ENCODE assay signal across 20 cellular contexts in the genomic region with DNA sequence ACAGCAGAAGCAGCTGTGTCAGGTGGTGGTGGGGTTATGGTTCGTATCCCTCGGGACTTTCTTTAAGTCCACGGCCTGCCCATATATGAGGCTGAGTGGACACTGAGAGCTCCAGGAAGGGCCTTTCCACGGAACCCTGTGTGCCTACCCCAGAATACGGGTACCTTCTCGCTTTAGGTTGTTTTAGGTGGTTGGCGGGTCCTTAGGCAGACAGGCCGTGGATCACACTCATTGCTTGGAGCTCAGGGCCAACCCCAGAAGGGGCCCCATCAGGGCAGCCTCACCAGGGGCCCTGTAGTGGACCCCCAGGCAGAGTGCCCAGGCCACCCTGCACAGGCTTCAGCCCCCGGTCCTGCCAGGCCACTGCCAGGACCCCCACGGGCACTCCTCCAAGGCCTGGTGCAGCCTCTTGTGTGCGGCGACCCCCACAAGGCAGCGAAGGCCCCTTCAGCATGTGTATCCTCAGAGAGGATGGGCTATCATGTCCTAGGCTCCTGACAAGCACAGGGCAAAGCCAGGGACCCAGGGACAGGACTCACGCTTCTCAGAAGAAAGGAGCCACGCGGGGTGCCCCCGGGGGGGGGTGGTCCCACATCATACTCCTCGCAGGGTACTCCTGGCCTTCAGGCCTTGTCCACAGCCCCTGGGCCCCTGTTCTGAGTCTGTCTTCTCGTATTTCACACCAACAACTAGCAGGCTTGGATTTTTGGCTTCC.
DNase-seq lines count a peak whose midpoint lies in the region; ATAC-seq and TF ChIP-seq lines count a peak whose summit lies in the region.
"Had no signal": no experiment of that assay in that cellular context is flagged by ENCODE, and none has a peak within 500 bp of the region (broad histone marks: within the 10 kb centered on the region; RNA-seq: fewer than 3 reads in every experiment).

No MANE protein-coding gene starts in this region.

- 93 to 96% methylated on average over 18 to 19 of the region's 19 CpGs for WGBS in lung, 2 donors
- 94% methylated on average over 9 of the region's 19 CpGs for WGBS in suprapubic skin

- peaks cover 25% of the 10 kb centered on the region for H3K36me3 ChIP-seq in RWPE2 (ENCODE audit: low read depth)
- peaks cover 0 to 8% of the 10 kb centered on the region in 2 donors for H3K36me3 ChIP-seq in lung (ENCODE audit: control insufficient read depth in 2 of 2, insufficient read depth in 2 of 2, low read length in 2 of 2)
- peaks cover 53% of the 10 kb centered on the region for H3K36me3 ChIP-seq in suprapubic skin
- H3K36me3 ChIP-seq: brain microvascular endothelial cell had no signal

- H3K27ac ChIP-seq in RWPE2 (ENCODE audit: poor library complexity, severe bottlenecking) (no peak overlapping the region), lung (ENCODE audit: low read depth in 1 of 2, low read length in 1 of 2) (no peak overlapping the region), suprapubic skin (no peak overlapping the region)
- H3K27ac ChIP-seq: brain microvascular endothelial cell had no signal

- H3K9me3 ChIP-seq in RWPE2 (ENCODE audit: severe bottlenecking) (no peaks in the 10 kb centered on the region), lung (ENCODE audit: control insufficient read depth in 2 of 2, insufficient read depth in 1 of 2, low read length in 1 of 2) (no peaks in the 10 kb centered on the region), suprapubic skin (no peaks in the 10 kb centered on the region)

- no peak for TF ChIP-seq POLR2A in suprapubic skin (IDR thresholded peaks at IDR 0.05)

- no peak for TF ChIP-seq CTCF in RWPE2 (IDR thresholded peaks at IDR 0.05; ENCODE audit: poor library complexity, severe bottlenecking)
- no peak for TF ChIP-seq CTCF in lung (IDR thresholded peaks at IDR 0.05; ENCODE audit: control extremely low read depth, extremely low read depth)
- TF ChIP-seq CTCF in suprapubic skin (IDR thresholded peaks at IDR 0.05), result no peak

- no peak for ATAC-seq in RWPE2 (ENCODE audit: low read depth)
- ATAC-seq in lung (ENCODE audit: insufficient read depth, low FRiP score), result no peak
- ATAC-seq in activated CD4-positive, CD25-positive, alpha-beta regulatory T cell treated with anti-CD3 and anti-CD28 coated beads, Interleukin-2, amount 50 U/mL, for 24 hours, result no peak

- DNase-seq in activated CD8-positive, alpha-beta memory T cell treated with anti-CD3 and anti-CD28 coated beads for 24 hours, result peak; percentile 49
- DNase-seq in activated CD8-positive, alpha-beta memory T cell treated with anti-CD3 and anti-CD28 coated beads, Interleukin-2, amount 50 U/mL, for 4 hours, result no peak
- DNase-seq in RWPE2 (ENCODE audit: low spot score) (peak; percentile 71), lung (ENCODE audit: low spot score) (peak; percentile 26), suprapubic skin (ENCODE audit: low spot score in 2 of 2) (peak; percentile 49 to 74), NCI-H2081 (lab: John Stamatoyannopoulos, UW) (no peak), hippocampal formation (lab: John Stamatoyannopoulos, UW) (no peak)
- DNase-seq: activated CD4-positive, CD25-positive, alpha-beta regulatory T cell treated with anti-CD3 and anti-CD28 coated beads, Interleukin-2, amount 50 U/mL, for 72 hours; activated naive CD4-positive, alpha-beta T cell treated with anti-CD3 and anti-CD28 coated beads for 36 hours; brain microvascular endothelial cell; effector memory CD4-positive, alpha-beta T cell; foreskin fibroblast; kidney glomerular epithelial cell; NCI-H1092 treated with DMSO at 0.1 percent for 48 hours; NCI-H1930; NCI-H526; nucleus accumbens; retina; T-helper 1 cell had no signal

- no peak for TF ChIP-seq EP300 in suprapubic skin (IDR thresholded peaks at IDR 0.05)

- no peaks in the 10 kb centered on the region for H3K27me3 ChIP-seq in RWPE2 (ENCODE audit: insufficient read depth, poor library complexity, severe bottlenecking)
- no peaks in the 10 kb centered on the region for H3K27me3 ChIP-seq in lung (ENCODE audit: control insufficient read depth, insufficient read depth)
- H3K27me3 ChIP-seq in suprapubic skin, result no peaks in the 10 kb centered on the region
- H3K27me3 ChIP-seq: brain microvascular endothelial cell had no signal

- H3K4me1 ChIP-seq in RWPE2 (ENCODE audit: insufficient read depth, poor library complexity, severe bottlenecking) (no peaks in the 10 kb centered on the region), lung (ENCODE audit: control insufficient read depth in 2 of 2, insufficient read depth in 2 of 2, low read length in 2 of 2) (peaks cover 0 to 6% of the 10 kb centered on the region in 2 donors), suprapubic skin (peaks cover 14% of the 10 kb centered on the region)

- H3K4me3 ChIP-seq in RWPE2 (ENCODE audit: severe bottlenecking) (no peak overlapping the region), lung (no peak overlapping the region), suprapubic skin (no peak overlapping the region)

Comparison
In these comparisons a context has a peak if more than half of its experiments do, and no peak if none do; other contexts are left out.
1. DNase-seq: peak in activated CD8-positive, alpha-beta memory T cell treated with anti-CD3 and anti-CD28 coated beads for 24 hours (single experiment), RWPE2 (single experiment), lung (single experiment) and suprapubic skin (2 of 2); none in activated CD8-positive, alpha-beta memory T cell treated with anti-CD3 and anti-CD28 coated beads, Interleukin-2, amount 50 U/mL, for 4 hours (single experiment), NCI-H2081 (0 of 2) and hippocampal formation (0 of 2).